In the genomic region with DNA sequence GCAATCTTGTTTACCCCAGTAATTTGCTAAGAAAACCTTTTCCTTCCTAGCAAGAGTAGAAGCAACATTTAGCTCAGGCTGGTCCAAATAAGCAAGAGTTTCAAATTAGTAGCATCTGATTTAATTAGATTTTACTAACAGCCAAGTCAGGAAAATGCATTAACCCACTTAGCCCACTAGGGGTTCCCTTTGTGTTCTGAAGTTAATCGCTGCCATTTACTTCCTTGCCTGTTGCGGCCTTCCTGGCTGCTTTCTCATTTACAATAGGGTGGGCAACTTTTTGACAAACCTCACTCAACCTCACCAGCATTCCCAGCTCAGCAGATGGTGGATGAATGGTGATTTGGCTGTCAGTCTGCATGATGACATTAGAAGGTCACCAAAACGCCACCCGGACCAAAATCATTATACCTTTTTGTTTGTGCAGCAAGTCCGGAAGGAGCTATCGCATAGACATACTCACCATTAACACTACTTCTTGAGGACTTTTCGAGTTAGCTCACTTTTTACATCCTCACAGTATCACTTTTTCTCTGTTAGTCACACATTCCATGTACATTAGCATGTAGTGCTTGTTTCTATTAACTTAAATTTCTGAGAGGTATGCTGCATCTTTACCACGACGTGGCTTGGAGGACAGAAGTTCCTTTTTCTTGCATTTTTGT, we compare ENCODE assay signal across 8 cellular contexts.
DNase-seq lines count a peak whose midpoint lies in the region; ATAC-seq and TF ChIP-seq lines count a peak whose summit lies in the region.

No MANE protein-coding gene starts in this region.

- H4K20me1 ChIP-seq in MM.1S (ENCODE audit: insufficient read depth, low read length), result no peaks in the 10 kb centered on the region

- H3K4me3 Mint-ChIP-seq in endodermal cell, result no peak overlapping the region
- H3K4me3 Mint-ChIP-seq in activated naive CD8-positive, alpha-beta T cell treated with anti-CD3 and anti-CD28 coated beads for 36 hours, result no peak overlapping the region

- in situ Hi-C loops in gastrocnemius medialis (cut with MboI; ENCODE audit: low sequenced_read_pairs in 4 of 4), result no loop called here

- ATAC-seq in GM18861 (IDR thresholded peaks at IDR 0.05; ENCODE audit: unreplicated experiment) (peak; percentile 66), gastrocnemius medialis (no peak), GM21825 (IDR thresholded peaks at IDR 0.05; ENCODE audit: unreplicated experiment) (no peak)

- no peaks in the 10 kb centered on the region for H3K4me1 ChIP-seq in MM.1S (ENCODE audit: low read length)
- no peaks in the 10 kb centered on the region for H3K4me1 ChIP-seq in endodermal cell (ENCODE audit: control insufficient read depth, insufficient read depth, low read length)
- no peaks in the 10 kb centered on the region for H3K4me1 ChIP-seq in gastrocnemius medialis

- H3K36me3 ChIP-seq in MM.1S (replicated peaks; ENCODE audit: insufficient read depth, low read length) (no peaks in the 10 kb centered on the region), endodermal cell (ENCODE audit: control insufficient read depth, insufficient read depth, low read length) (no peaks in the 10 kb centered on the region), gastrocnemius medialis (no peaks in the 10 kb centered on the region)

- peaks cover 2% of the 10 kb centered on the region for H3K4me1 Mint-ChIP-seq in endodermal cell
- H3K4me1 Mint-ChIP-seq in activated naive CD8-positive, alpha-beta T cell treated with anti-CD3 and anti-CD28 coated beads for 36 hours, result peaks cover 3% of the 10 kb centered on the region

- H3K36me3 Mint-ChIP-seq in endodermal cell (ENCODE audit: low read depth), result no peaks in the 10 kb centered on the region
- H3K36me3 Mint-ChIP-seq in activated naive CD8-positive, alpha-beta T cell treated with anti-CD3 and anti-CD28 coated beads for 36 hours, result no peaks in the 10 kb centered on the region

- no peak for TF ChIP-seq POLR2A in gastrocnemius medialis (IDR thresholded peaks at IDR 0.05)

- no peaks in the 10 kb centered on the region for H3K9me2 ChIP-seq in MM.1S (replicated peaks; ENCODE audit: insufficient read depth, low read length)

- no peaks in the 10 kb centered on the region for H3K9me3 ChIP-seq in MM.1S (replicated peaks; ENCODE audit: insufficient read depth, low read length)
- no peaks in the 10 kb centered on the region for H3K9me3 ChIP-seq in endodermal cell (ENCODE audit: control insufficient read depth, low read length)
- no peaks in the 10 kb centered on the region for H3K9me3 ChIP-seq in gastrocnemius medialis

- no peak overlapping the region for H3K27ac Mint-ChIP-seq in endodermal cell
- no peak overlapping the region for H3K27ac Mint-ChIP-seq in activated naive CD8-positive, alpha-beta T cell treated with anti-CD3 and anti-CD28 coated beads for 36 hours

- H3K27ac ChIP-seq in MM.1S (ENCODE audit: low read length), result no peak overlapping the region
- no peak overlapping the region for H3K27ac ChIP-seq in endodermal cell (ENCODE audit: low read depth, low read length)
- H3K27ac ChIP-seq in gastrocnemius medialis, result no peak overlapping the region

- H3K27me3 Mint-ChIP-seq in endodermal cell (ENCODE audit: insufficient read depth), result peaks cover 4% of the 10 kb centered on the region
- H3K27me3 Mint-ChIP-seq in activated naive CD8-positive, alpha-beta T cell treated with anti-CD3 and anti-CD28 coated beads for 36 hours, result no peaks in the 10 kb centered on the region

- H3K4me3 ChIP-seq in MM.1S (ENCODE audit: low read length) (no peak overlapping the region), endodermal cell (ENCODE audit: low read length) (no peak overlapping the region), gastrocnemius medialis (no peak overlapping the region)

- intact Hi-C loops in gastrocnemius medialis (cut with DNase I; ENCODE audit: low total_unique reads), result no loop called here

- H3F3A ChIP-seq in MM.1S (ENCODE audit: insufficient read depth, low read length), result no peaks in the 10 kb centered on the region

- TF ChIP-seq CTCF in MM.1S (IDR thresholded peaks at IDR 0.05; ENCODE audit: low read length) (peak; percentile 60), endodermal cell (conservative IDR thresholded peaks at IDR 0.05) (peak; percentile 82), gastrocnemius medialis (IDR thresholded peaks at IDR 0.05 in 4 of 5, conservative IDR thresholded peaks at IDR 0.05 in 1 of 5) (peak in 3 of 5 experiments; percentile 3 to 37 (median 11))

- H3K9ac ChIP-seq in MM.1S (ENCODE audit: low read length) (no peak overlapping the region), endodermal cell (ENCODE audit: extremely low read depth, low read length, poor library complexity, severe bottlenecking) (no peak overlapping the region)

- peaks cover 5% of the 10 kb centered on the region for H3K9me3 Mint-ChIP-seq in endodermal cell
- no peaks in the 10 kb centered on the region for H3K9me3 Mint-ChIP-seq in activated naive CD8-positive, alpha-beta T cell treated with anti-CD3 and anti-CD28 coated beads for 36 hours

- no peak overlapping the region for H2AFZ ChIP-seq in MM.1S (ENCODE audit: low read length)

- no peaks in the 10 kb centered on the region for H3K79me2 ChIP-seq in MM.1S (ENCODE audit: low read length)

- peak; percentile 32 for DNase-seq in AG08395 (ENCODE audit: low spot score)
- DNase-seq in MM.1S, result peak; percentile 40
- peak; percentile 65 for DNase-seq in endodermal cell
- DNase-seq in gastrocnemius medialis, result no peak
- DNase-seq in stimulated activated CD4-positive, alpha-beta T cell treated with anti-CD3 and anti-CD28 coated beads, Interleukin-4, amount 100 ng/mL, for 1 hour, result no peak
- no peak for DNase-seq in activated naive CD8-positive, alpha-beta T cell treated with anti-CD3 and anti-CD28 coated beads for 36 hours

- WGBS in endodermal cell (ENCODE audit: insufficient coverage in 1 of 2, insufficient read length in 1 of 2), 2 experiments, result 78 to 94% methylated on average over 5 to 9 of the region's 9 CpGs

- no peak overlapping the region for H3K4me2 ChIP-seq in MM.1S (ENCODE audit: low read depth, low read length)

- no peaks in the 10 kb centered on the region for H3K27me3 ChIP-seq in MM.1S (replicated peaks; ENCODE audit: insufficient read depth, low read length)
- no peaks in the 10 kb centered on the region for H3K27me3 ChIP-seq in endodermal cell (ENCODE audit: control insufficient read depth, insufficient read depth, low read length, poor library complexity, severe bottlenecking)
- no peaks in the 10 kb centered on the region for H3K27me3 ChIP-seq in gastrocnemius medialis

Comparison
In these comparisons a context has a peak if more than half of its experiments do, and no peak if none do; other contexts are left out.
1. DNase-seq: peak in AG08395 (single experiment), MM.1S (single experiment) and endodermal cell (single experiment); none in gastrocnemius medialis (0 of 2), stimulated activated CD4-positive, alpha-beta T cell treated with anti-CD3 and anti-CD28 coated beads, Interleukin-4, amount 100 ng/mL, for 1 hour (single experiment) and activated naive CD8-positive, alpha-beta T cell treated with anti-CD3 and anti-CD28 coated beads for 36 hours (single experiment).
2. CTCF ChIP-seq: peak in every context shown above with its lines; median percentile 82 in endodermal cell; 60 in MM.1S; 11 in gastrocnemius medialis.